In the genomic region with DNA sequence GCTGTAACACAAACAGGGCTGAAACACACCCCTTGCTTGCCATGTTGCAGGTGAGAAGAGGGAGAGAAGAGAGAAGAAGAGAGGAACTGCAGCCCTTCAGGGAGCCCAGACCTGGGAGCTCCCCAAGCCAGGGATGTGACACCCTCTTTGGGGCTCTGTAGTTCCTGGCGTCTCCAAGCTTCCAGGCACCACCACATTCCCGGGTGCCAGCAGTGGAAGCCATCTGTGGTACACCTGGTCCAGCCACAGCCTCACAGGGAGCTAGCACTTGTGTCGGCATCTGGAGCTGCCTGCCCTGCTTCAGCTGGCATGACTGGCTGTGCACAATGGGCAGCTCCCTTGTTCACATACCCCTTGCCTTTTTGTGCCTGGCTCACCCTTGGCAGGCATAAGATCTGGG, we compare ENCODE assay signal across 23 cellular contexts.
DNase-seq lines count a peak whose midpoint lies in the region; ATAC-seq and TF ChIP-seq lines count a peak whose summit lies in the region.
"Had no signal": no experiment of that assay in that cellular context is flagged by ENCODE, and none has a peak within 500 bp of the region (broad histone marks: within the 10 kb centered on the region; RNA-seq: fewer than 3 reads in every experiment).

No MANE protein-coding gene starts in this region.

- no peaks in the 10 kb centered on the region for H3K27me3 ChIP-seq in right cardiac atrium (ENCODE audit: control insufficient read depth, insufficient read depth)
- no peaks in the 10 kb centered on the region for H3K27me3 ChIP-seq in right atrium auricular region
- H3K27me3 ChIP-seq in muscle layer of duodenum (ENCODE audit: low read depth, low read length), result no peaks in the 10 kb centered on the region
- H3K27me3 ChIP-seq in stomach, result no peaks in the 10 kb centered on the region
- H3K27me3 ChIP-seq: SJSA1 had no signal

- H3K4me1 ChIP-seq in right cardiac atrium (ENCODE audit: control insufficient read depth, insufficient read depth, low read length) (peaks cover 6% of the 10 kb centered on the region), right atrium auricular region (peaks cover 0 to 23% of the 10 kb centered on the region in 2 donors), muscle layer of duodenum (ENCODE audit: control insufficient read depth in 1 of 2, insufficient read depth in 2 of 2, low read length in 2 of 2) (peaks cover 15 to 22% of the 10 kb centered on the region in 2 donors), stomach (peaks cover 10 to 67% (median 30%) of the 10 kb centered on the region in 4 donors)
- H3K4me1 ChIP-seq: SJSA1 had no signal

- TF ChIP-seq CTCF in right atrium auricular region (IDR thresholded peaks at IDR 0.05) (no peak), stomach (IDR thresholded peaks at IDR 0.05) (no peak)

- no peak overlapping the region for H3K4me3 ChIP-seq in right cardiac atrium (ENCODE audit: low read length)
- no peak overlapping the region for H3K4me3 ChIP-seq in right atrium auricular region
- H3K4me3 ChIP-seq in muscle layer of duodenum (ENCODE audit: low read depth in 1 of 2, low read length in 2 of 2), result no peak overlapping the region
- no peak overlapping the region for H3K4me3 ChIP-seq in stomach
- H3K4me3 ChIP-seq: SJSA1 had no signal

- TF ChIP-seq POLR2A in stomach (IDR thresholded peaks at IDR 0.05), result no peak

- no peak for TF ChIP-seq EP300 in stomach (IDR thresholded peaks at IDR 0.05)

- intact Hi-C loops in right cardiac atrium (cut with DNase I), result no loop called here
- intact Hi-C loops in stomach (cut with DNase I; ENCODE audit: low total_unique reads), result no loop called here

- H3K27ac ChIP-seq in right cardiac atrium (ENCODE audit: low read length) (no peak overlapping the region), right atrium auricular region (no peak overlapping the region), muscle layer of duodenum (ENCODE audit: low read length) (peak overlapping the region; percentile 76), stomach (peak overlapping the region in 4 of 5 donors; percentile 13 to 85 (median 55))
- H3K27ac ChIP-seq: SJSA1 had no signal

- DNase-seq in right cardiac atrium (peak in 2 of 3 donors; percentile 18 to 44), right atrium auricular region (ENCODE audit: low spot score) (no peak), stomach (no peak), kidney glomerular epithelial cell (lab: John Stamatoyannopoulos, UW) (no peak), epidermal melanocyte (ENCODE audit: insufficient read length, low spot score) (no peak)
- no peak for DNase-seq in stimulated activated naive CD4-positive, alpha-beta T cell treated with Interleukin-2 at 50 U/mL for 16 hours (lab: John Stamatoyannopoulos, UW)
- DNase-seq: 8988T; C1 segment of cervical spinal cord; Calu3; CD8-positive, alpha-beta memory T cell; EL; GF-D8; H7; MV-4-11; NCI-H1105 treated with DMSO at 0.1 percent for 48 hours; NCI-H1694; NCI-H2081; NCI-H2171; NCI-H345 had no signal

- H3K9me3 ChIP-seq in right cardiac atrium (ENCODE audit: control insufficient read depth, low read length) (no peaks in the 10 kb centered on the region), right atrium auricular region (no peaks in the 10 kb centered on the region), muscle layer of duodenum (ENCODE audit: control insufficient read depth in 1 of 2, low read length in 2 of 2) (no peaks in the 10 kb centered on the region), stomach (no peaks in the 10 kb centered on the region)
- H3K9me3 ChIP-seq: SJSA1 had no signal

- H3K36me3 ChIP-seq in right atrium auricular region (no peaks in the 10 kb centered on the region), muscle layer of duodenum (ENCODE audit: control insufficient read depth in 1 of 2, insufficient read depth in 2 of 2, low read length in 2 of 2) (no peaks in the 10 kb centered on the region), stomach (no peaks in the 10 kb centered on the region)
- H3K36me3 ChIP-seq: SJSA1 had no signal

- ATAC-seq in right cardiac atrium, result no peak
- no peak for ATAC-seq in SK-N-SH treated with all-trans-retinoic acid at 6 μM for 48 hours
- ATAC-seq: Right ventricle myocardium inferior had no signal

- 95% methylated on average over 3 of the region's 3 CpGs for WGBS in right cardiac atrium
- 77 to 100% (median 92%) methylated on average over 2 to 3 of the region's 3 CpGs for WGBS in stomach, 5 donors

TF ChIP-seq in SK-N-SH treated with all-trans-retinoic acid at 6 μM for 48 hours, 23 proteins besides CTCF, POLR2A, EP300 and RAD21:
- no peak for TF ChIP-seq ARNTL (CRISPR knock-in tag; IDR thresholded peaks at IDR 0.05; ENCODE audit: borderline replicate concordance, low read depth)
- TF ChIP-seq ZFP3 (CRISPR knock-in tag; IDR thresholded peaks at IDR 0.05), result no peak
- no peak for TF ChIP-seq BACH2 (CRISPR knock-in tag; IDR thresholded peaks at IDR 0.05; ENCODE audit: borderline replicate concordance)
- no peak for TF ChIP-seq ZC3H10 (CRISPR knock-in tag; IDR thresholded peaks at IDR 0.05)
- no peak for TF ChIP-seq ZNF70 (CRISPR knock-in tag; IDR thresholded peaks at IDR 0.05)

Comparison
In these comparisons a context has a peak if more than half of its experiments do, and no peak if none do; other contexts are left out.
1. DNase-seq: peak in right cardiac atrium (2 of 3); none in right atrium auricular region (single experiment), stomach (single experiment), kidney glomerular epithelial cell (single experiment), epidermal melanocyte (single experiment) and stimulated activated naive CD4-positive, alpha-beta T cell treated with Interleukin-2 at 50 U/mL for 16 hours (single experiment).
2. H3K27ac ChIP-seq: peak in muscle layer of duodenum (single experiment) and stomach (4 of 5); none in right cardiac atrium (single experiment) and right atrium auricular region (0 of 2).